9 cellular contexts compared by ENCODE assay signal in the genomic region with DNA sequence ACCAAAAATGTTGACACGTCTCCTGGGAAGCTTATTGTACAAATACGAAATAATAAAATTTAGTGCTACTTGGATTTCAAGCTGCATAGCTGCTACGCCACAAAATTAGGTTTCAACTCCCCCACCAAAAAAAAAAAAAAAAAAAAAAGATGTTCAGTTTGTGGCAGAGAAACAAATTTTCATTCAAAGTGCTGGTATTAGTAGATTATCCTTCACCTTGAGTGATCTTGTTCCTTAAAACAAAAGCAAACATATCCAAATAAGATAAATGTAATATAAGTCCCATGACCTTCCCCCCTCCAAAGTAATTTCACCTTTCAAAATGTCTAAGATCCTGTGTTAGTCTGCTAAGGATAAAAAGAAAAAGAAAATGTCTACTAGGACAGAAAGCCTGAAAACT. TPM values are rescaled to one million over a fixed set of nuclear protein-coding genes. Genes with fewer than 3 reads are reported as not detected.
DNase-seq lines count a peak whose midpoint lies in the region; ATAC-seq, FAIRE-seq and TF ChIP-seq lines count a peak whose summit lies in the region.
"Had no signal": no experiment of that assay in that cellular context is flagged by ENCODE, and none has a peak within 500 bp of the region (broad histone marks: within the 10 kb centered on the region; RNA-seq: fewer than 3 reads in every experiment).

No MANE protein-coding gene starts in this region.

- FAIRE-seq in GM19239 (lab: Jason Lieb, UNC): no peak

- H3K4me1 ChIP-seq in right cardiac atrium (ENCODE audit: control insufficient read depth, insufficient read depth, low read length): peaks cover 3% of the 10 kb centered on the region

- H3K27me3 ChIP-seq in right cardiac atrium (ENCODE audit: control insufficient read depth, insufficient read depth): no peaks in the 10 kb centered on the region

- H3K27me3 Mint-ChIP-seq in activated T-helper 17 cell treated with anti-CD3 and anti-CD28 coated beads, Interleukin-2, amount 50 U/mL, for 72 hours: no peaks in the 10 kb centered on the region

- H3K27ac Mint-ChIP-seq in activated T-helper 17 cell treated with anti-CD3 and anti-CD28 coated beads, Interleukin-2, amount 50 U/mL, for 72 hours: peak overlapping the region; percentile 92
- peak overlapping the region; percentile 96 for H3K27ac Mint-ChIP-seq in stimulated activated effector memory CD8-positive, alpha-beta T cell treated with anti-CD3 and anti-CD28 coated beads, Interleukin-12 subunit alpha, Interleukin-12 subunit beta, amount 100 ng/mL, for 72 hours

- WGBS in right cardiac atrium: 62% methylated on average over 3 of the region's 3 CpGs

- no peak for TF ChIP-seq CTCF in HFF-Myc (IDR thresholded peaks at IDR 0.05; ENCODE audit: low read depth, low read length, missing control alignments)

- intact Hi-C loops in right cardiac atrium (cut with DNase I): no loop called here

- no peaks in the 10 kb centered on the region for H3K9me3 Mint-ChIP-seq in activated T-helper 17 cell treated with anti-CD3 and anti-CD28 coated beads, Interleukin-2, amount 50 U/mL, for 72 hours
- no peaks in the 10 kb centered on the region for H3K9me3 Mint-ChIP-seq in stimulated activated effector memory CD8-positive, alpha-beta T cell treated with anti-CD3 and anti-CD28 coated beads, Interleukin-12 subunit alpha, Interleukin-12 subunit beta, amount 100 ng/mL, for 72 hours

- H3K4me3 Mint-ChIP-seq in activated T-helper 17 cell treated with anti-CD3 and anti-CD28 coated beads, Interleukin-2, amount 50 U/mL, for 72 hours: peak overlapping the region; percentile 90
- peak overlapping the region; percentile 87 for H3K4me3 Mint-ChIP-seq in stimulated activated effector memory CD8-positive, alpha-beta T cell treated with anti-CD3 and anti-CD28 coated beads, Interleukin-12 subunit alpha, Interleukin-12 subunit beta, amount 100 ng/mL, for 72 hours

- no peak for ATAC-seq in activated T-helper 17 cell treated with anti-CD3 and anti-CD28 coated beads, Interleukin-2, amount 50 U/mL, for 72 hours (replicated peaks)
- no peak for ATAC-seq in right cardiac atrium
- no peak for ATAC-seq in stimulated activated effector memory CD8-positive, alpha-beta T cell treated with anti-CD3 and anti-CD28 coated beads, Interleukin-12 subunit alpha, Interleukin-12 subunit beta, amount 100 ng/mL, for 72 hours

- H3K4me3 ChIP-seq in HFF-Myc (replicated peaks; ENCODE audit: low read depth, low read length): peak overlapping the region; percentile 55
- peak overlapping the region; percentile 95 for H3K4me3 ChIP-seq in right cardiac atrium (ENCODE audit: low read length)

- no peaks in the 10 kb centered on the region for H3K9me3 ChIP-seq in right cardiac atrium (ENCODE audit: control insufficient read depth, low read length)

- peaks cover 43% of the 10 kb centered on the region for H3K36me3 Mint-ChIP-seq in activated T-helper 17 cell treated with anti-CD3 and anti-CD28 coated beads, Interleukin-2, amount 50 U/mL, for 72 hours (ENCODE audit: low read depth)
- H3K36me3 Mint-ChIP-seq in stimulated activated effector memory CD8-positive, alpha-beta T cell treated with anti-CD3 and anti-CD28 coated beads, Interleukin-12 subunit alpha, Interleukin-12 subunit beta, amount 100 ng/mL, for 72 hours: peaks cover 70% of the 10 kb centered on the region

- DNase-seq in HFF-Myc (ENCODE audit: extremely low read depth, low read depth): no peak
- no peak for DNase-seq in right cardiac atrium
- no peak for DNase-seq in stimulated activated effector memory CD8-positive, alpha-beta T cell treated with anti-CD3 and anti-CD28 coated beads, Interleukin-12 subunit alpha, Interleukin-12 subunit beta, amount 100 ng/mL, for 72 hours (ENCODE audit: low spot score in 2 of 2)
- DNase-seq in GM19239 (ENCODE audit: insufficient read length, low spot score): no peak
- DNase-seq in activated CD8-positive, alpha-beta memory T cell treated with anti-CD3 and anti-CD28 coated beads, Interleukin-2, amount 50 U/mL, for 4 hours: no peak
- DNase-seq in NCI-H510A treated with DMSO at 0.1 percent for 48 hours (lab: John Stamatoyannopoulos, UW): no peak

- H3K4me1 Mint-ChIP-seq in activated T-helper 17 cell treated with anti-CD3 and anti-CD28 coated beads, Interleukin-2, amount 50 U/mL, for 72 hours: peaks cover 34% of the 10 kb centered on the region
- peaks cover 43% of the 10 kb centered on the region for H3K4me1 Mint-ChIP-seq in stimulated activated effector memory CD8-positive, alpha-beta T cell treated with anti-CD3 and anti-CD28 coated beads, Interleukin-12 subunit alpha, Interleukin-12 subunit beta, amount 100 ng/mL, for 72 hours

- no peak overlapping the region for H3K27ac ChIP-seq in right cardiac atrium (ENCODE audit: low read length)
- H3K27ac ChIP-seq: HL-60, SK-N-MC had no signal

RNA-seq across cellular contexts. Expression of a gene that starts 2.2 kb away (rescaled TPM):
- 10 to 100 TPM; 33.1 to 40.8 TPM for total RNA-seq in activated T-helper 17 cell treated with anti-CD3 and anti-CD28 coated beads, Interleukin-2, amount 50 U/mL, for 72 hours
- total RNA-seq in right cardiac atrium: 10 to 100 TPM; 51.0 to 73.2 (median 65.0) TPM
- polyA plus RNA-seq in right cardiac atrium: 31.0 TPM

RNA-seq across cellular contexts. Expression of a gene that starts 28.5 kb away (rescaled TPM):
- not detected for total RNA-seq in activated T-helper 17 cell treated with anti-CD3 and anti-CD28 coated beads, Interleukin-2, amount 50 U/mL, for 72 hours
- 1 to 10 TPM in 2 of 4 donors, under 1 TPM in 2; 0.68 to 3.0 (median 1.4) TPM for total RNA-seq in right cardiac atrium
- polyA plus RNA-seq in right cardiac atrium: 1.1 TPM
